In genomic region chr9:130331573-130331972, GRCh38 we compare ENCODE assay signal across 1 cellular context.
TF ChIP-seq lines count a peak whose summit lies in the region.

No MANE protein-coding gene starts in this region.

TF ChIP-seq in GM23338, 12 proteins besides CTCF, POLR2A, EP300 and RAD21 (continued from another document):
- TF ChIP-seq ZNF462 (CRISPR knock-in tag; IDR thresholded peaks at IDR 0.05): no peak
- no peak for TF ChIP-seq ZNF331 (CRISPR knock-in tag; IDR thresholded peaks at IDR 0.05; ENCODE audit: low read depth)
- no peak for TF ChIP-seq POLR2AphosphoS5 (IDR thresholded peaks at IDR 0.05; ENCODE audit: low read depth)
- no peak for TF ChIP-seq JUNB (IDR thresholded peaks at IDR 0.05; ENCODE audit: unreplicated experiment)
